ENCODE assay signal across 8 cellular contexts in the genomic region with DNA sequence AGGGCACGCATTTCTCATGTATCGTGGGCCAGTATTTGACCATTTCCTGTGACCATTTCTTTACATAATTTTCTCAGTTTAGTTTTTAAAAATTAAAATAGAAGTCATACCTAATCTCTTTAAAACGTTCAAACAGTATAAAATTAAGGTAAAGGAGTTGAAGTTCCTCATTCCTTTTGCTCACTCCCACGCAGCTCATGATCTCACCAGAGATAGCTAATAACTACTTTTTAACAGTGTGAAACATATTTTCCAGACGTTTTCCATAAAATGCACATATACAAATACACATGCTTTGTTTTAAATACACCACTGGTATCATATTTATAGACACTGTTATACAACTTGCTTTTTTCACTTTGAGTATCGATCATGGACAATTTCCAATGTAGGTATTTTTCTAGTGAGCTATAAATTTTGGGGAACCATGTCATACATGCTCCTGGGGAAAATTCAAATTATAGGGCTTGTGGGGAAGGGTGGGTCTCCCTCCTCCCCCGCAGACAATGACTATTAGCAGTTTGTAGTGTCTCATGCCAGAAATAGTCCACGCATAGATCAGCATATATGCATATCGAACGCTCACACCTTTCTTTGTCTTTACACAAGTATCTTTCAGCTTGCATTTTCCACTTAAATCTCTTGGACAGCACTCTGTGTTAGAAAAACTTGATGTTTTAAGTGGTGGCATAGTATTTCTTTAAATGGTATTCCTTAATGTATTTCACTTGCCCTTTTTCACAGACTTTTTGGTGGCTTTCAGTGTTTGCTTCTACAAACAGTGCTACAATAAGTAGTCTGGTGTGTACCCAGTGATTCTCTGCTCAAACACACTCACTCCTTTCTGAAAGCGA.
DNase-seq lines count a peak whose midpoint lies in the region; ATAC-seq and TF ChIP-seq lines count a peak whose summit lies in the region.

No MANE protein-coding gene starts in this region.

- H3K27me3 ChIP-seq in right lobe of liver: no peaks in the 10 kb centered on the region

- no peaks in the 10 kb centered on the region for H3K9me3 ChIP-seq in right lobe of liver

- H3K27ac ChIP-seq in right lobe of liver: peak overlapping the region; percentile 84 to 97 (median 97)

- TF ChIP-seq POLR2A in right lobe of liver (IDR thresholded peaks at IDR 0.05): no peak

- intact Hi-C loops in right lobe of liver (cut with DNase I): no loop called here

- no peaks in the 10 kb centered on the region for H3K36me3 ChIP-seq in right lobe of liver

- 18% methylated on average over 11 of the region's 11 CpGs for whole genome bisulfite sequencing in right lobe of liver (ENCODE audit: insufficient coverage, low coverage, low lambda C conversion rate, missing lambda C conversion rate)

- peaks cover 0 to 30% (median 6%) of the 10 kb centered on the region in 4 donors for H3K4me1 ChIP-seq in right lobe of liver

- H3K4me3 ChIP-seq in right lobe of liver: peak overlapping the region in 2 of 3 donors; percentile 21 to 31

- no peak for TF ChIP-seq CTCF in right lobe of liver (IDR thresholded peaks at IDR 0.05)

- peak; percentile 32 for ATAC-seq in GM21529 (IDR thresholded peaks at IDR 0.05; ENCODE audit: unreplicated experiment)
- ATAC-seq in right lobe of liver: peak; percentile 31 to 47 (median 42)
- ATAC-seq in HG02610 (IDR thresholded peaks at IDR 0.05; ENCODE audit: unreplicated experiment): no peak
- ATAC-seq in HG03460 (IDR thresholded peaks at IDR 0.05; ENCODE audit: unreplicated experiment): no peak

- peak; percentile 16 to 18 for DNase-seq in AML-193 (lab: John Stamatoyannopoulos, UW)
- peak; percentile 59 for DNase-seq in SW480 (ENCODE audit: low spot score)
- no peak for DNase-seq in right lobe of liver
- no peak for DNase-seq in stimulated activated CD4-positive, alpha-beta T cell treated with anti-CD3 and anti-CD28 coated beads, Interleukin-15, amount 100 ng/mL, for 24 hours
- no peak for DNase-seq in T1000 (lab: John Stamatoyannopoulos, UW)

Comparison
In these comparisons a context has a peak if more than half of its experiments do, and no peak if none do; other contexts are left out.
1. DNase-seq: peak in AML-193 (2 of 2) and SW480 (single experiment); none in right lobe of liver (0 of 3), stimulated activated CD4-positive, alpha-beta T cell treated with anti-CD3 and anti-CD28 coated beads, Interleukin-15, amount 100 ng/mL, for 24 hours (single experiment) and T1000 (single experiment).
2. ATAC-seq: peak in GM21529 (single experiment) and right lobe of liver (4 of 4); none in HG02610 (single experiment) and HG03460 (single experiment).